Comparison of ENCODE assay signal across 27 cellular contexts in the genomic region with DNA sequence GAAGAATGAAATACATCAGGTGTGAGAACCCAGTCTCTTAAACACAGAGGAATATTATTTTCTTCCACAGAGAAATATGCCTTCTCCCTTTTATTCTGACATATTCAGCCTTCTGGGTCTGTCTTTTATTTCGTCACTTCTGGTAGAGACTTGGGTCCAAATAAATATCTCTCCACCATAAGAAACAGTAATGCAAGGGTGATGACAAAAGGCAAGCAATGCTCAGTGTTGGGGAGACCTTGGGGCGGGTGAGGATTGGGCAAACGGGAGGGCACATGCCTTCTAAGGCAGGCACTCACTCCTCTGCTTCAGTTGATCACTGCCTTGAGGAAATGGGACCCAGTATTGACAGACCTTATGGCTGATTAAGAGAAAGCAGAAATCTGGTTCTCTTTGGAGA.
"Had no signal": no experiment of that assay in that cellular context is flagged by ENCODE, and none has a peak within 500 bp of the region (broad histone marks: within the 10 kb centered on the region; RNA-seq: fewer than 3 reads in every experiment).

No MANE protein-coding gene starts in this region.

- H3K27ac ChIP-seq: neutrophil, ovary, parathyroid adenoma, psoas muscle, sigmoid colon, stomach, suprapubic skin, testis, tibial artery, transverse colon, upper lobe of right lung, uterus had no signal

- H3K27me3 ChIP-seq: ovary, right lobe of liver, sigmoid colon, stomach, testis, tibial artery, transverse colon, upper lobe of right lung, uterus had no signal

- FAIRE-seq: small intestine had no signal

- H3K36me3 ChIP-seq: neutrophil, ovary, right lobe of liver, suprapubic skin, tibial artery, upper lobe of right lung, uterus had no signal

- ATAC-seq: naive thymus-derived CD8-positive, alpha-beta T cell; natural killer cell treated with Interleukin-12 subunit alpha and Interleukin-12 subunit beta and Interleukin-15 and Interleukin-18, amount 100 ng/mL, for 72 hours; psoas muscle; right cardiac atrium; right lobe of liver; stimulated activated effector memory CD8-positive, alpha-beta T cell treated with anti-CD3 and anti-CD28 coated beads, Interleukin-12 subunit alpha, Interleukin-12 subunit beta, amount 100 ng/mL, for 72 hours; stimulated activated naive B cell treated with anti-CD40 and anti-IgM and Interleukin-4, amounts not matched to agents 10 μg/mL and 1 μg/mL and 100 μg/mL, for 72 hours; upper lobe of right lung had no signal

- H3K4me1 ChIP-seq: psoas muscle, testis, upper lobe of right lung, uterus had no signal

- H3K9me3 ChIP-seq: neutrophil, ovary, right lobe of liver, sigmoid colon, suprapubic skin, testis, upper lobe of right lung, uterus had no signal

- H2AFZ ChIP-seq: parathyroid adenoma had no signal

- DNase-seq: naive thymus-derived CD8-positive, alpha-beta T cell; nephron progenitor cell; nucleus accumbens; ovary; posterior cingulate gyrus; psoas muscle; right cardiac atrium; right lobe of liver; sigmoid colon; small intestine; stimulated activated CD4-positive, alpha-beta T cell treated with anti-CD3 and anti-CD28 coated beads, Interleukin-15, amount 100 ng/mL, for 24 hours; stimulated activated CD4-positive, alpha-beta T cell treated with anti-CD3 and anti-CD28 coated beads, Interleukin-2, amount 100 ng/mL, for 24 hours; stimulated activated CD4-positive, alpha-beta T cell treated with anti-CD3 and anti-CD28 coated beads, Interleukin-2, amount 100 ng/mL, for 48 hours; stimulated activated CD4-positive, alpha-beta T cell treated with anti-CD3 and anti-CD28 coated beads, Interleukin-4, amount 100 ng/mL, for 24 hours; stimulated activated naive B cell treated with anti-CD40 and anti-IgM and Interleukin-4, amounts not matched to agents 10 μg/mL and 1 μg/mL and 100 μg/mL, for 72 hours; stimulated activated naive CD4-positive, alpha-beta T cell treated with Interleukin-2 at 50 U/mL for 16 hours; stomach; testis; tibial artery; transverse colon; upper lobe of right lung; uterus had no signal

- H3K9ac ChIP-seq: parathyroid adenoma had no signal

- H3K4me3 ChIP-seq: ovary, psoas muscle, right lobe of liver, sigmoid colon, stomach, suprapubic skin, testis, tibial artery, transverse colon, upper lobe of right lung, uterus had no signal
